ENCODE assay signal across 8 cellular contexts in genomic region chr5:169416583-169417196, GRCh38.
A peak's percentile ranks its signal among the peaks of the same experiment; 100 is the strongest.
DNase-seq lines count a peak whose midpoint lies in the region; ATAC-seq and TF ChIP-seq lines count a peak whose summit lies in the region.

No MANE protein-coding gene starts in this region.

- CTCF ChIA-PET in MCF 10A (lab: Yijun Ruan, JAX): interaction anchor here (0.7 kb wide), 1 partner anchor 323 kb away, joined by 3 read pairs; no protein-coding TSS in a partner anchor

- POLR2A ChIA-PET in MCF 10A (lab: Yijun Ruan, JAX): no interaction called here

- H3K9me3 Mint-ChIP-seq in MCF 10A (ENCODE audit: unreplicated experiment): no peaks in the 10 kb centered on the region

- BruUV-seq in MCF 10A (replicated peaks; lab: Mats Ljungman, UMichigan): no TSS peak

- DNase-seq in NCI-H187 (lab: John Stamatoyannopoulos, UW): peak; percentile 6 to 59
- DNase-seq in NCI-H187 treated with DMSO at 0.1 percent for 48 hours (lab: John Stamatoyannopoulos, UW): no peak
- DNase-seq in MCF 10A (ENCODE audit: unreplicated experiment): peak; percentile 50
- DNase-seq in retinal pigment epithelial cell (ENCODE audit: low read depth): peak; percentile 89
- DNase-seq in activated naive CD4-positive, alpha-beta T cell treated with anti-CD3 and anti-CD28 coated beads, Interleukin-2, amount 50 U/mL, for 16 hours: no peak
- no peak for DNase-seq in amygdala (lab: John Stamatoyannopoulos, UW)
- no peak for DNase-seq in T-helper 9 cell

- ATAC-seq in HG03175 (IDR thresholded peaks at IDR 0.05; ENCODE audit: unreplicated experiment): peak; percentile 92

- H3K4me3 Mint-ChIP-seq in MCF 10A (ENCODE audit: unreplicated experiment): no peak overlapping the region

- H3K36me3 Mint-ChIP-seq in MCF 10A (ENCODE audit: insufficient read depth, unreplicated experiment): peaks cover 5% of the 10 kb centered on the region

- intact Hi-C loops in MCF 10A (cut with micrococcal nuclease): no loop called here

- no peak overlapping the region for H3K4me3 ChIP-seq in retinal pigment epithelial cell (ENCODE audit: low read length)

- TF ChIP-seq CTCF in MCF 10A (IDR thresholded peaks at IDR 0.05; ENCODE audit: unreplicated experiment) (no peak), retinal pigment epithelial cell (conservative IDR thresholded peaks at IDR 0.05; ENCODE audit: low read depth, low read length) (no peak)

- no peak overlapping the region for H3K27ac Mint-ChIP-seq in MCF 10A (ENCODE audit: low read depth, unreplicated experiment)

- no peaks in the 10 kb centered on the region for H3K27me3 Mint-ChIP-seq in MCF 10A (ENCODE audit: insufficient read depth, unreplicated experiment)

- peaks cover 4% of the 10 kb centered on the region for H3K4me1 Mint-ChIP-seq in MCF 10A (ENCODE audit: insufficient read depth, unreplicated experiment)

Comparison
In these comparisons a context has a peak if more than half of its experiments do, and no peak if none do; other contexts are left out.
1. DNase-seq: peak in NCI-H187 (2 of 2), MCF 10A (single experiment) and retinal pigment epithelial cell (single experiment); none in NCI-H187 treated with DMSO at 0.1 percent for 48 hours (single experiment), activated naive CD4-positive, alpha-beta T cell treated with anti-CD3 and anti-CD28 coated beads, Interleukin-2, amount 50 U/mL, for 16 hours (single experiment), amygdala (0 of 56) and T-helper 9 cell (single experiment).